Comparison of ENCODE assay signal across 20 cellular contexts in genomic region chr3:35723480-35724097, GRCh38.
"Had no signal": no experiment of that assay in that cellular context is flagged by ENCODE, and none has a peak within 500 bp of the region (broad histone marks: within the 10 kb centered on the region; RNA-seq: fewer than 3 reads in every experiment).

No MANE protein-coding gene starts in this region.

- H3K9me3 ChIP-seq: SJSA1 had no signal

- ATAC-seq: activated CD8-positive, alpha-beta memory T cell treated with anti-CD3 and anti-CD28 coated beads, Interleukin-2, amount 10 ng/mL, durations not matched to agents 7 days and 5 days; activated naive CD8-positive, alpha-beta T cell treated with anti-CD3 and anti-CD28 coated beads, Interleukin-2, amount 50 U/mL, for 24 hours; PC-3; T-cell had no signal

- H3K36me3 ChIP-seq: SJSA1 had no signal

- DNase-seq: activated B cell treated with CpG ODN at 0.5 μM for 24 hours; activated CD4-positive, alpha-beta T cell treated with anti-CD3 and anti-CD28 coated beads for 1 hour; activated CD4-positive, alpha-beta T cell treated with anti-CD3 and anti-CD28 coated beads, Interleukin-2, amount 10 ng/mL, durations not matched to agents 24 days and 14 days; activated CD4-positive, alpha-beta T cell treated with anti-CD3 and anti-CD28 coated beads, Interleukin-2, amount 50 U/mL, for 48 hours; activated CD8-positive, alpha-beta memory T cell treated with anti-CD3 and anti-CD28 coated beads, Interleukin-2, amount 10 ng/mL, durations not matched to agents 7 days and 5 days; activated effector memory CD4-positive, alpha-beta T cell treated with Interleukin-2 at 50 U/mL for 16 hours; activated naive CD4-positive, alpha-beta T cell treated with Interleukin-2 at 50 U/mL for 16 hours; activated naive CD8-positive, alpha-beta T cell treated with anti-CD3 and anti-CD28 coated beads, Interleukin-2, amount 50 U/mL, for 24 hours; activated T-cell treated with anti-CD3 and anti-CD28 coated beads, Interleukin-2, amount 50 U/mL, for 24 hours; amniotic stem cell; MM.1S; NCI-H146; NCI-H187 treated with DMSO at 0.1 percent for 48 hours; NCI-H2081 treated with DMSO at 0.1 percent for 48 hours; NCI-H510A treated with DMSO at 0.1 percent for 48 hours; PC-3; T-cell; T1000 had no signal

- H3K4me1 ChIP-seq: SJSA1 had no signal

- H3K27ac ChIP-seq: KMS-11, SJSA1 had no signal

- H3K4me3 ChIP-seq: SJSA1 had no signal

- H3K27me3 ChIP-seq: SJSA1 had no signal
